Comparison of ENCODE assay signal across 1 cellular context in the genomic region with DNA sequence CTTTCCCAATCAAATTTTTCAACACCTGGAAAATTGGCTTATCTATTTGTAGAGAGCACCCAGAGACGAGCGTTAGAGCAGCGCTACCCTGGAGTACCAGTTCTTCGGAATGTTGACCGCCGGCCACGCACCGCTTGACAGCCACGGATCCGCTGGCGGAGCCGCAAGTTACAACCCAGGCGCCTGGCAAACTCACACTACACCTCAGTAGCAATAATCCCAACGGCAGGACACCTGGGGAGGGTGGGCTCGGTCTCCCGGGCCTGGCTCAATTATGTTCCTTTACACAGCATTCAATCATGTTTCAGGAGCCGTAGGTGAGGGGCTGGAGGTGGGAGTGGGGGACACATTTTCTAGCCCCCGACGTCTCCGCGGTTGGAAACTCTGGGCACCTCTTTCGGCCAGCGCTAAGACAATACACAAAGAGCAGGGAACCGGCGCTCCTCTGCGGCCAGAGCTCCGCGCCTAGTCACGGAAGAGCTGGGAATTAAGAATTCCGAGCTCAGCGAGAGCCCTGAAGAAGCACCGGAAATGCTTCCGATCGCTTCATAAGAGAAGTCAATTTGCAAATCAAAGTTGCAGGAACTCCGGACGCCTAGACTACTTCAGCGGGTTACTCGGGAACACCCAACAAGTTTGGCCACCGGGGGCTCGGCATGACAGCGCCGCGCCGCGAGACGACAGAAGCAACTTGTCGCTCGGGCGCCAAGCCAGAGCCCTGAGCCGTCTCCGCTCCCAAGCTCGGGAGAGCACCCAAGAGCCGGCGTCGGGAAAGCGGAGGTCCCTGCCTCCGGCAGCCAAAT.
TF ChIP-seq lines count a peak whose summit lies in the region.

No MANE protein-coding gene starts in this region.

TF ChIP-seq in H1, 55 proteins besides CTCF, POLR2A, EP300 and RAD21:
- TF ChIP-seq HDAC2 (IDR thresholded peaks at IDR 0.05; ENCODE audit: borderline replicate concordance in 1 of 2, low read depth in 2 of 2, low read length in 2 of 2), result 0 out of 4 replicates have a peak, but pooled peaks of 1 of the 2 experiments have one; percentile 51
- no peak for TF ChIP-seq SRF (IDR thresholded peaks at IDR 0.05; ENCODE audit: low read depth, low read length)
- TF ChIP-seq RNF2 (IDR thresholded peaks at IDR 0.05; ENCODE audit: borderline replicate concordance, low read depth, low read length, missing control alignments, poor library complexity, severe bottlenecking), result no peak
- TF ChIP-seq TAF7 (optimal IDR thresholded peaks at IDR 0.05; ENCODE audit: borderline replicate concordance, low read depth, low read length), result peak; percentile 25
- TF ChIP-seq ASH2L (IDR thresholded peaks at IDR 0.05; ENCODE audit: low read length), result peak; percentile 93
- TF ChIP-seq SIRT6 (IDR thresholded peaks at IDR 0.05; ENCODE audit: low read length), result no peak
- TF ChIP-seq SIN3A (conservative IDR thresholded peaks at IDR 0.05 in 1 of 2, IDR thresholded peaks at IDR 0.05 in 1 of 2; ENCODE audit: low read depth in 1 of 2, low read length in 2 of 2), result peak in 1 of 2 experiments; percentile 52; a peak in 3 of 4 replicates
- TF ChIP-seq CHD1 (IDR thresholded peaks at IDR 0.05; ENCODE audit: low read depth, low read length), result no peak
- no peak for TF ChIP-seq SP4 (IDR thresholded peaks at IDR 0.05; ENCODE audit: low read length)
- peak; percentile 82 for TF ChIP-seq NANOG (IDR thresholded peaks at IDR 0.05; ENCODE audit: insufficient read depth, low read depth, low read length, poor library complexity, severe bottlenecking)
- TF ChIP-seq BACH1 (IDR thresholded peaks at IDR 0.05; ENCODE audit: low read length), result no peak
- TF ChIP-seq HDAC6 (IDR thresholded peaks at IDR 0.05; ENCODE audit: low read depth, low read length), result no peak
- TF ChIP-seq CBX8 (IDR thresholded peaks at IDR 0.05; ENCODE audit: borderline replicate concordance, low read depth, low read length), result no peak
- no peak for TF ChIP-seq EZH2 (IDR thresholded peaks at IDR 0.05; ENCODE audit: low read depth, low read length, severe bottlenecking)
- TF ChIP-seq, protein P1, sequence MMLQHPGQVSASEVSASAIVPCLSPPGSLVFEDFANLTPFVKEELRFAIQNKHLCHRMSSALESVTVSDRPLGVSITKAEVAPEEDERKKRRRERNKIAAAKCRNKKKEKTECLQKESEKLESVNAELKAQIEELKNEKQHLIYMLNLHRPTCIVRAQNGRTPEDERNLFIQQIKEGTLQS (IDR thresholded peaks at IDR 0.05; ENCODE audit: insufficient read depth, low read depth, low read length), result no peak
- TF ChIP-seq KDM1A (IDR thresholded peaks at IDR 0.05; ENCODE audit: borderline replicate concordance, low read length), result no peak
- no peak for TF ChIP-seq TCF12 (IDR thresholded peaks at IDR 0.05; ENCODE audit: low read depth, low read length)
- no peak for TF ChIP-seq SP1 (IDR thresholded peaks at IDR 0.05; ENCODE audit: low read depth, low read length)
- no peak for TF ChIP-seq SIX5 (IDR thresholded peaks at IDR 0.05; ENCODE audit: low read depth, low read length)
- TF ChIP-seq MAFK (IDR thresholded peaks at IDR 0.05; ENCODE audit: low read depth, low read length), result no peak
- TF ChIP-seq SAP30 (IDR thresholded peaks at IDR 0.05; ENCODE audit: insufficient read depth, insufficient replicate concordance, low read length), result peak; percentile 20
- TF ChIP-seq KDM5A (IDR thresholded peaks at IDR 0.05; ENCODE audit: low read length), result no peak
- TF ChIP-seq SP2 (IDR thresholded peaks at IDR 0.05; ENCODE audit: low read length), result no peak
- no peak for TF ChIP-seq JUND (IDR thresholded peaks at IDR 0.05; ENCODE audit: low read length)
- TF ChIP-seq RBBP5 (IDR thresholded peaks at IDR 0.05; ENCODE audit: borderline replicate concordance, low read depth, low read length), result no peak; the same call in 1 of the 2 replicates
- TF ChIP-seq BRCA1 (IDR thresholded peaks at IDR 0.05; ENCODE audit: low read depth, low read length), result no peak
- no peak for TF ChIP-seq CEBPB (IDR thresholded peaks at IDR 0.05; ENCODE audit: low read depth, low read length)
- no peak for TF ChIP-seq TBP (IDR thresholded peaks at IDR 0.05; ENCODE audit: low read depth, low read length)
- TF ChIP-seq KDM4A (IDR thresholded peaks at IDR 0.05; ENCODE audit: low read depth, low read length, severe bottlenecking), result peak; percentile 10
- no peak for TF ChIP-seq CBX5 (IDR thresholded peaks at IDR 0.05; ENCODE audit: low read depth, low read length)
- TF ChIP-seq, protein P2, sequence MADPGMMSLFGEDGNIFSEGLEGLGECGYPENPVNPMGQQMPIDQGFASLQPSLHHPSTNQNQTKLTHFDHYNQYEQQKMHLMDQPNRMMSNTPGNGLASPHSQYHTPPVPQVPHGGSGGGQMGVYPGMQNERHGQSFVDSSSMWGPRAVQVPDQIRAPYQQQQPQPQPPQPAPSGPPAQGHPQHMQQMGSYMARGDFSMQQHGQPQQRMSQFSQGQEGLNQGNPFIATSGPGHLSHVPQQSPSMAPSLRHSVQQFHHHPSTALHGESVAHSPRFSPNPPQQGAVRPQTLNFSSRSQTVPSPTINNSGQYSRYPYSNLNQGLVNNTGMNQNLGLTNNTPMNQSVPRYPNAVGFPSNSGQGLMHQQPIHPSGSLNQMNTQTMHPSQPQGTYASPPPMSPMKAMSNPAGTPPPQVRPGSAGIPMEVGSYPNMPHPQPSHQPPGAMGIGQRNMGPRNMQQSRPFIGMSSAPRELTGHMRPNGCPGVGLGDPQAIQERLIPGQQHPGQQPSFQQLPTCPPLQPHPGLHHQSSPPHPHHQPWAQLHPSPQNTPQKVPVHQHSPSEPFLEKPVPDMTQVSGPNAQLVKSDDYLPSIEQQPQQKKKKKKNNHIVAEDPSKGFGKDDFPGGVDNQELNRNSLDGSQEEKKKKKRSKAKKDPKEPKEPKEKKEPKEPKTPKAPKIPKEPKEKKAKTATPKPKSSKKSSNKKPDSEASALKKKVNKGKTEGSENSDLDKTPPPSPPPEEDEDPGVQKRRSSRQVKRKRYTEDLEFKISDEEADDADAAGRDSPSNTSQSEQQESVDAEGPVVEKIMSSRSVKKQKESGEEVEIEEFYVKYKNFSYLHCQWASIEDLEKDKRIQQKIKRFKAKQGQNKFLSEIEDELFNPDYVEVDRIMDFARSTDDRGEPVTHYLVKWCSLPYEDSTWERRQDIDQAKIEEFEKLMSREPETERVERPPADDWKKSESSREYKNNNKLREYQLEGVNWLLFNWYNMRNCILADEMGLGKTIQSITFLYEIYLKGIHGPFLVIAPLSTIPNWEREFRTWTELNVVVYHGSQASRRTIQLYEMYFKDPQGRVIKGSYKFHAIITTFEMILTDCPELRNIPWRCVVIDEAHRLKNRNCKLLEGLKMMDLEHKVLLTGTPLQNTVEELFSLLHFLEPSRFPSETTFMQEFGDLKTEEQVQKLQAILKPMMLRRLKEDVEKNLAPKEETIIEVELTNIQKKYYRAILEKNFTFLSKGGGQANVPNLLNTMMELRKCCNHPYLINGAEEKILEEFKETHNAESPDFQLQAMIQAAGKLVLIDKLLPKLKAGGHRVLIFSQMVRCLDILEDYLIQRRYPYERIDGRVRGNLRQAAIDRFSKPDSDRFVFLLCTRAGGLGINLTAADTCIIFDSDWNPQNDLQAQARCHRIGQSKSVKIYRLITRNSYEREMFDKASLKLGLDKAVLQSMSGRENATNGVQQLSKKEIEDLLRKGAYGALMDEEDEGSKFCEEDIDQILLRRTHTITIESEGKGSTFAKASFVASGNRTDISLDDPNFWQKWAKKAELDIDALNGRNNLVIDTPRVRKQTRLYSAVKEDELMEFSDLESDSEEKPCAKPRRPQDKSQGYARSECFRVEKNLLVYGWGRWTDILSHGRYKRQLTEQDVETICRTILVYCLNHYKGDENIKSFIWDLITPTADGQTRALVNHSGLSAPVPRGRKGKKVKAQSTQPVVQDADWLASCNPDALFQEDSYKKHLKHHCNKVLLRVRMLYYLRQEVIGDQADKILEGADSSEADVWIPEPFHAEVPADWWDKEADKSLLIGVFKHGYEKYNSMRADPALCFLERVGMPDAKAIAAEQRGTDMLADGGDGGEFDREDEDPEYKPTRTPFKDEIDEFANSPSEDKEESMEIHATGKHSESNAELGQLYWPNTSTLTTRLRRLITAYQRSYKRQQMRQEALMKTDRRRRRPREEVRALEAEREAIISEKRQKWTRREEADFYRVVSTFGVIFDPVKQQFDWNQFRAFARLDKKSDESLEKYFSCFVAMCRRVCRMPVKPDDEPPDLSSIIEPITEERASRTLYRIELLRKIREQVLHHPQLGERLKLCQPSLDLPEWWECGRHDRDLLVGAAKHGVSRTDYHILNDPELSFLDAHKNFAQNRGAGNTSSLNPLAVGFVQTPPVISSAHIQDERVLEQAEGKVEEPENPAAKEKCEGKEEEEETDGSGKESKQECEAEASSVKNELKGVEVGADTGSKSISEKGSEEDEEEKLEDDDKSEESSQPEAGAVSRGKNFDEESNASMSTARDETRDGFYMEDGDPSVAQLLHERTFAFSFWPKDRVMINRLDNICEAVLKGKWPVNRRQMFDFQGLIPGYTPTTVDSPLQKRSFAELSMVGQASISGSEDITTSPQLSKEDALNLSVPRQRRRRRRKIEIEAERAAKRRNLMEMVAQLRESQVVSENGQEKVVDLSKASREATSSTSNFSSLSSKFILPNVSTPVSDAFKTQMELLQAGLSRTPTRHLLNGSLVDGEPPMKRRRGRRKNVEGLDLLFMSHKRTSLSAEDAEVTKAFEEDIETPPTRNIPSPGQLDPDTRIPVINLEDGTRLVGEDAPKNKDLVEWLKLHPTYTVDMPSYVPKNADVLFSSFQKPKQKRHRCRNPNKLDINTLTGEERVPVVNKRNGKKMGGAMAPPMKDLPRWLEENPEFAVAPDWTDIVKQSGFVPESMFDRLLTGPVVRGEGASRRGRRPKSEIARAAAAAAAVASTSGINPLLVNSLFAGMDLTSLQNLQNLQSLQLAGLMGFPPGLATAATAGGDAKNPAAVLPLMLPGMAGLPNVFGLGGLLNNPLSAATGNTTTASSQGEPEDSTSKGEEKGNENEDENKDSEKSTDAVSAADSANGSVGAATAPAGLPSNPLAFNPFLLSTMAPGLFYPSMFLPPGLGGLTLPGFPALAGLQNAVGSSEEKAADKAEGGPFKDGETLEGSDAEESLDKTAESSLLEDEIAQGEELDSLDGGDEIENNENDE (IDR thresholded peaks at IDR 0.05; ENCODE audit: insufficient replicate concordance, low read length), result no peak
- TF ChIP-seq, protein P3, sequence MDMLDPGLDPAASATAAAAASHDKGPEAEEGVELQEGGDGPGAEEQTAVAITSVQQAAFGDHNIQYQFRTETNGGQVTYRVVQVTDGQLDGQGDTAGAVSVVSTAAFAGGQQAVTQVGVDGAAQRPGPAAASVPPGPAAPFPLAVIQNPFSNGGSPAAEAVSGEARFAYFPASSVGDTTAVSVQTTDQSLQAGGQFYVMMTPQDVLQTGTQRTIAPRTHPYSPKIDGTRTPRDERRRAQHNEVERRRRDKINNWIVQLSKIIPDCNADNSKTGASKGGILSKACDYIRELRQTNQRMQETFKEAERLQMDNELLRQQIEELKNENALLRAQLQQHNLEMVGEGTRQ (IDR thresholded peaks at IDR 0.05; ENCODE audit: low read length), result no peak
- no peak for TF ChIP-seq RFX5 (IDR thresholded peaks at IDR 0.05; ENCODE audit: borderline replicate concordance, low read depth, low read length)
- no peak; the same call in 1 of the 2 replicates for TF ChIP-seq POLR2AphosphoS5 (IDR thresholded peaks at IDR 0.05; ENCODE audit: low read depth, low read length)
- TF ChIP-seq ZNF274 (IDR thresholded peaks at IDR 0.05; ENCODE audit: borderline replicate concordance, extremely low read depth, low read length), result no peak
- TF ChIP-seq FOSL1 (IDR thresholded peaks at IDR 0.05; ENCODE audit: insufficient read depth, low read depth, low read length), result no peak
- no peak for TF ChIP-seq CHD2 (IDR thresholded peaks at IDR 0.05; ENCODE audit: low read length)
- peak; percentile 91 for TF ChIP-seq CTBP2 (IDR thresholded peaks at IDR 0.05; ENCODE audit: borderline replicate concordance, insufficient read depth, insufficient read length, low read length)
- TF ChIP-seq RXRA (IDR thresholded peaks at IDR 0.05; ENCODE audit: insufficient read depth, low read depth, low read length), result no peak
- TF ChIP-seq, protein P4, sequence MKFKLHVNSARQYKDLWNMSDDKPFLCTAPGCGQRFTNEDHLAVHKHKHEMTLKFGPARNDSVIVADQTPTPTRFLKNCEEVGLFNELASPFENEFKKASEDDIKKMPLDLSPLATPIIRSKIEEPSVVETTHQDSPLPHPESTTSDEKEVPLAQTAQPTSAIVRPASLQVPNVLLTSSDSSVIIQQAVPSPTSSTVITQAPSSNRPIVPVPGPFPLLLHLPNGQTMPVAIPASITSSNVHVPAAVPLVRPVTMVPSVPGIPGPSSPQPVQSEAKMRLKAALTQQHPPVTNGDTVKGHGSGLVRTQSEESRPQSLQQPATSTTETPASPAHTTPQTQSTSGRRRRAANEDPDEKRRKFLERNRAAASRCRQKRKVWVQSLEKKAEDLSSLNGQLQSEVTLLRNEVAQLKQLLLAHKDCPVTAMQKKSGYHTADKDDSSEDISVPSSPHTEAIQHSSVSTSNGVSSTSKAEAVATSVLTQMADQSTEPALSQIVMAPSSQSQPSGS (IDR thresholded peaks at IDR 0.05; ENCODE audit: low read length), result no peak
- no peak for TF ChIP-seq SUZ12 (IDR thresholded peaks at IDR 0.05; ENCODE audit: low read length)
- TF ChIP-seq, protein P5, sequence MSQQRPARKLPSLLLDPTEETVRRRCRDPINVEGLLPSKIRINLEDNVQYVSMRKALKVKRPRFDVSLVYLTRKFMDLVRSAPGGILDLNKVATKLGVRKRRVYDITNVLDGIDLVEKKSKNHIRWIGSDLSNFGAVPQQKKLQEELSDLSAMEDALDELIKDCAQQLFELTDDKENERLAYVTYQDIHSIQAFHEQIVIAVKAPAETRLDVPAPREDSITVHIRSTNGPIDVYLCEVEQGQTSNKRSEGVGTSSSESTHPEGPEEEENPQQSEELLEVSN (IDR thresholded peaks at IDR 0.05), result no peak
- no peak for TF ChIP-seq GTF2F1 (IDR thresholded peaks at IDR 0.05; ENCODE audit: borderline replicate concordance, low read depth, low read length)
- TF ChIP-seq NRF1 (IDR thresholded peaks at IDR 0.05; ENCODE audit: low read depth, low read length), result no peak
- no peak for TF ChIP-seq JUN (IDR thresholded peaks at IDR 0.05; ENCODE audit: low read depth, low read length)
- peak; percentile 59; the same call in 1 of the 2 replicates for TF ChIP-seq TAF1 (IDR thresholded peaks at IDR 0.05; ENCODE audit: low read depth, low read length)
- no peak for TF ChIP-seq POU5F1 (IDR thresholded peaks at IDR 0.05; ENCODE audit: low read depth, low read length)
- TF ChIP-seq EGR1 (IDR thresholded peaks at IDR 0.05; ENCODE audit: borderline replicate concordance, low read depth, low read length), result peak; percentile 35; the same call in 1 of the 2 replicates
- TF ChIP-seq TEAD4 (IDR thresholded peaks at IDR 0.05; ENCODE audit: low read depth, low read length), result peak; percentile 59
- TF ChIP-seq YY1 (IDR thresholded peaks at IDR 0.05; ENCODE audit: low read depth, low read length), result no peak
- no peak for TF ChIP-seq PHF8 (conservative IDR thresholded peaks at IDR 0.05; ENCODE audit: low read depth, low read length)
- peak; percentile 43; the same call in 1 of the 2 replicates for TF ChIP-seq MAX (IDR thresholded peaks at IDR 0.05)
- TF ChIP-seq CREB1 (IDR thresholded peaks at IDR 0.05), result no peak
- TF ChIP-seq GABPA (IDR thresholded peaks at IDR 0.05; ENCODE audit: borderline replicate concordance, insufficient read depth, low read length), result no peak
- TF ChIP-seq BCL11A (IDR thresholded peaks at IDR 0.05; ENCODE audit: low read depth in 2 of 2, low read length in 2 of 2), result no peak
